Comparison of ENCODE assay signal across 8 cellular contexts in genomic region chr17:26882097-26882761, GRCh38.
A peak's percentile ranks its signal among the peaks of the same experiment; 100 is the strongest.
DNase-seq lines count a peak whose midpoint lies in the region; ATAC-seq lines count a peak whose summit lies in the region.
"Not testable (repeated sequence)": the region's sequence is repeated elsewhere in the genome, so short reads cannot be mapped to it uniquely, and the experiment has no call there.

No MANE protein-coding gene starts in this region.

- H3K4me3 Mint-ChIP-seq in stimulated activated memory B cell treated with anti-CD40 and anti-IgM and Interleukin-4, amounts not matched to agents 10 μg/mL and 1 μg/mL and 100 μg/mL, for 72 hours: not testable (repeated sequence)

- ATAC-seq in GM18511 (IDR thresholded peaks at IDR 0.05; ENCODE audit: unreplicated experiment): peak; percentile 68
- peak; percentile 68 for ATAC-seq in GM19452 (IDR thresholded peaks at IDR 0.05; ENCODE audit: unreplicated experiment)
- ATAC-seq in GM21825 (IDR thresholded peaks at IDR 0.05; ENCODE audit: unreplicated experiment): peak; percentile 59
- peak; percentile 63 for ATAC-seq in HG02981 (IDR thresholded peaks at IDR 0.05; ENCODE audit: unreplicated experiment)
- peak; percentile 55 for ATAC-seq in HG03520 (IDR thresholded peaks at IDR 0.05; ENCODE audit: unreplicated experiment)
- ATAC-seq in activated naive CD4-positive, alpha-beta T cell treated with anti-CD3 and anti-CD28 coated beads, Interleukin-2, amount 50 U/mL, for 72 hours: peak; percentile 54 to 56
- peak; percentile 67 for ATAC-seq in left lobe of liver
- peak; percentile 81 for ATAC-seq in stimulated activated memory B cell treated with anti-CD40 and anti-IgM and Interleukin-4, amounts not matched to agents 10 μg/mL and 1 μg/mL and 100 μg/mL, for 72 hours

- not testable (repeated sequence) for H3K4me1 Mint-ChIP-seq in stimulated activated memory B cell treated with anti-CD40 and anti-IgM and Interleukin-4, amounts not matched to agents 10 μg/mL and 1 μg/mL and 100 μg/mL, for 72 hours

- H3K27ac Mint-ChIP-seq in activated naive CD4-positive, alpha-beta T cell treated with anti-CD3 and anti-CD28 coated beads, Interleukin-2, amount 50 U/mL, for 72 hours; stimulated activated memory B cell treated with anti-CD40 and anti-IgM and Interleukin-4, amounts not matched to agents 10 μg/mL and 1 μg/mL and 100 μg/mL, for 72 hours: not testable (repeated sequence)

- H3K9me3 Mint-ChIP-seq in activated naive CD4-positive, alpha-beta T cell treated with anti-CD3 and anti-CD28 coated beads, Interleukin-2, amount 50 U/mL, for 72 hours; stimulated activated memory B cell treated with anti-CD40 and anti-IgM and Interleukin-4, amounts not matched to agents 10 μg/mL and 1 μg/mL and 100 μg/mL, for 72 hours: not testable (repeated sequence)

- H3K36me3 Mint-ChIP-seq in activated naive CD4-positive, alpha-beta T cell treated with anti-CD3 and anti-CD28 coated beads, Interleukin-2, amount 50 U/mL, for 72 hours; stimulated activated memory B cell treated with anti-CD40 and anti-IgM and Interleukin-4, amounts not matched to agents 10 μg/mL and 1 μg/mL and 100 μg/mL, for 72 hours: not testable (repeated sequence)

- H3K27me3 Mint-ChIP-seq in stimulated activated memory B cell treated with anti-CD40 and anti-IgM and Interleukin-4, amounts not matched to agents 10 μg/mL and 1 μg/mL and 100 μg/mL, for 72 hours: not testable (repeated sequence)

- not testable (repeated sequence) for DNase-seq in activated naive CD4-positive, alpha-beta T cell treated with anti-CD3 and anti-CD28 coated beads, Interleukin-2, amount 50 U/mL, for 72 hours (ENCODE audit: low spot score in 2 of 2); left lobe of liver (ENCODE audit: low spot score)
